8 cellular contexts compared by ENCODE assay signal in genomic region chr7:45917658-45918057, GRCh38. TPM values are rescaled to one million over a fixed set of nuclear protein-coding genes. Genes with fewer than 3 reads are reported as not detected.
DNase-seq lines count a peak whose midpoint lies in the region; ATAC-seq, FAIRE-seq and TF ChIP-seq lines count a peak whose summit lies in the region.

No MANE protein-coding gene starts in this region.

- H3K4me3 ChIP-seq in SJSA1 (no peak overlapping the region), cardiac muscle cell (no peak overlapping the region), psoas muscle (peak overlapping the region; percentile 30), vagina (peak overlapping the region; percentile 28 to 53)

- no peaks in the 10 kb centered on the region for H3K9me3 Mint-ChIP-seq in activated naive CD8-positive, alpha-beta T cell treated with anti-CD3 and anti-CD28 coated beads for 36 hours

- peak; percentile 86 for TF ChIP-seq CTCF in D721Med (IDR thresholded peaks at IDR 0.05; ENCODE audit: insufficient read depth, missing control alignments)
- peak; percentile 95 for TF ChIP-seq CTCF in cardiac muscle cell (IDR thresholded peaks at IDR 0.05; ENCODE audit: low read depth, low read length)
- TF ChIP-seq CTCF in psoas muscle (IDR thresholded peaks at IDR 0.05), result peak; percentile 94
- TF ChIP-seq CTCF in vagina (IDR thresholded peaks at IDR 0.05), result peak; percentile 84 to 97 (median 90)

- H3K27ac Mint-ChIP-seq in activated naive CD8-positive, alpha-beta T cell treated with anti-CD3 and anti-CD28 coated beads for 36 hours, result no peak overlapping the region

- peak; percentile 82 for TF ChIP-seq RAD21 in Ishikawa (IDR thresholded peaks at IDR 0.05; ENCODE audit: low read depth)

- no peak for TF ChIP-seq EP300 in Ishikawa (IDR thresholded peaks at IDR 0.05; ENCODE audit: borderline replicate concordance)

- no peak for FAIRE-seq in D721Med (lab: Jason Lieb, UNC)

- H3K4me1 Mint-ChIP-seq in activated naive CD8-positive, alpha-beta T cell treated with anti-CD3 and anti-CD28 coated beads for 36 hours, result peaks cover 21% of the 10 kb centered on the region

- no peak for TF ChIP-seq POLR2A in vagina (IDR thresholded peaks at IDR 0.05)

- WGBS in psoas muscle, 3 donors, result 5 to 9% (median 7%) methylated on average over 15 of the region's 15 CpGs

- no peaks in the 10 kb centered on the region for H3K9me3 ChIP-seq in SJSA1 (replicated peaks)
- no peaks in the 10 kb centered on the region for H3K9me3 ChIP-seq in cardiac muscle cell (ENCODE audit: low read depth)
- no peaks in the 10 kb centered on the region for H3K9me3 ChIP-seq in psoas muscle
- no peaks in the 10 kb centered on the region for H3K9me3 ChIP-seq in vagina

- H3K36me3 Mint-ChIP-seq in activated naive CD8-positive, alpha-beta T cell treated with anti-CD3 and anti-CD28 coated beads for 36 hours, result no peaks in the 10 kb centered on the region

- ATAC-seq in GM19468 (IDR thresholded peaks at IDR 0.05; ENCODE audit: extremely low read depth, unreplicated experiment) (peak; percentile 36), psoas muscle (peak; percentile 60 to 80 (median 76))

- no peak overlapping the region for H3K4me3 Mint-ChIP-seq in activated naive CD8-positive, alpha-beta T cell treated with anti-CD3 and anti-CD28 coated beads for 36 hours

- intact Hi-C loops in psoas muscle (cut with DNase I) (loop anchor here (2.0 to 10.0 kb wide), 4 partner anchors 435 to 1337 kb away; no protein-coding TSS in a partner anchor), vagina (cut with DNase I) (loop anchor here (10.0 kb wide), 1 partner anchor 1267 kb away; no protein-coding TSS in a partner anchor)

- peaks cover 19% of the 10 kb centered on the region for H3K36me3 ChIP-seq in SJSA1
- no peaks in the 10 kb centered on the region for H3K36me3 ChIP-seq in cardiac muscle cell
- no peaks in the 10 kb centered on the region for H3K36me3 ChIP-seq in psoas muscle (ENCODE audit: insufficient read depth in 1 of 2, low read depth in 1 of 2)
- peaks cover 0 to 35% of the 10 kb centered on the region in 2 donors for H3K36me3 ChIP-seq in vagina

- DNase-seq in D721Med (ENCODE audit: insufficient read length, low spot score), result peak; percentile 70
- peak; percentile 77 to 85 for DNase-seq in SJSA1 (ENCODE audit: low read depth in 1 of 2, low spot score in 2 of 2)
- DNase-seq in activated naive CD8-positive, alpha-beta T cell treated with anti-CD3 and anti-CD28 coated beads for 36 hours, result peak; percentile 75
- peak; percentile 80 to 86 for DNase-seq in cardiac muscle cell (ENCODE audit: low read depth in 1 of 2, low spot score in 1 of 2)
- DNase-seq in psoas muscle, result peak; percentile 81 to 88
- no peak for DNase-seq in vagina (ENCODE audit: extremely low spot score in 2 of 2)

- peaks cover 66% of the 10 kb centered on the region for H3K27me3 Mint-ChIP-seq in activated naive CD8-positive, alpha-beta T cell treated with anti-CD3 and anti-CD28 coated beads for 36 hours

- no peaks in the 10 kb centered on the region; the same call in 1 of the 2 replicates for H3K27me3 ChIP-seq in SJSA1 (replicated peaks)
- peaks cover 54% of the 10 kb centered on the region for H3K27me3 ChIP-seq in cardiac muscle cell
- H3K27me3 ChIP-seq in psoas muscle (ENCODE audit: insufficient read depth in 3 of 3, low read length in 2 of 3), result peaks cover 0 to 49% (median 16%) of the 10 kb centered on the region in 3 donors
- H3K27me3 ChIP-seq in vagina, result no peaks in the 10 kb centered on the region

- no peak overlapping the region for H3K27ac ChIP-seq in SJSA1
- no peak overlapping the region for H3K27ac ChIP-seq in cardiac muscle cell
- H3K27ac ChIP-seq in psoas muscle, result no peak overlapping the region
- H3K27ac ChIP-seq in vagina, result peak overlapping the region; percentile 49

- H3K4me1 ChIP-seq in SJSA1 (replicated peaks), result peaks cover 48% of the 10 kb centered on the region
- H3K4me1 ChIP-seq in cardiac muscle cell (ENCODE audit: low read depth), result peaks cover 5% of the 10 kb centered on the region
- peaks cover 16% of the 10 kb centered on the region for H3K4me1 ChIP-seq in psoas muscle
- peaks cover 58% of the 10 kb centered on the region for H3K4me1 ChIP-seq in vagina

TF ChIP-seq in Ishikawa, 13 proteins besides CTCF, POLR2A, EP300 and RAD21:
- TF ChIP-seq YY1 (IDR thresholded peaks at IDR 0.05; ENCODE audit: low read depth) (no peak), ZBTB7A (IDR thresholded peaks at IDR 0.05; ENCODE audit: low read depth) (no peak), CEBPB (IDR thresholded peaks at IDR 0.05) (no peak), MAX (IDR thresholded peaks at IDR 0.05) (no peak), CREB1 (IDR thresholded peaks at IDR 0.05; ENCODE audit: low read depth) (no peak), USF1 (IDR thresholded peaks at IDR 0.05) (no peak)

RNA-seq across cellular contexts. Expression of gene IGFBP3, which starts 3.4 kb away (rescaled TPM):
- total RNA-seq in SJSA1 (2014; rRNA removed; shearing (Covaris generic)), result 101 and 118 TPM in 2 replicates
- total RNA-seq in activated naive CD8-positive, alpha-beta T cell treated with anti-CD3 and anti-CD28 coated beads for 36 hours, result under 1 TPM; 0.33 to 0.50 TPM
- 19.1 and 32.8 TPM in 2 replicates for total RNA-seq in cardiac muscle cell
- 10.9 and 12.2 TPM in 2 replicates for polyA plus RNA-seq in cardiac muscle cell
- 10 to 100 TPM; 13.9 to 62.6 (median 38.7) TPM for total RNA-seq in psoas muscle
- polyA plus RNA-seq in psoas muscle, result 100 to 1,000 TPM in 1 of 3 donors, 10 to 100 TPM in 2; 19.8 to 114 (median 26.4) TPM
- total RNA-seq in vagina, result 197 TPM

RNA-seq across cellular contexts. Expression of gene IGFBP1, which starts 29.4 kb away (rescaled TPM):
- total RNA-seq in SJSA1 (2014; rRNA removed; shearing (Covaris generic)), result not detected in 2 replicates
- not detected for total RNA-seq in activated naive CD8-positive, alpha-beta T cell treated with anti-CD3 and anti-CD28 coated beads for 36 hours
- total RNA-seq in cardiac muscle cell (0.18 TPM in 1 of 2 replicates, not detected in the other), psoas muscle (not detected), vagina (1.7 TPM)
- polyA plus RNA-seq in cardiac muscle cell (not detected in 2 replicates), psoas muscle (not detected)

RNA-seq across cellular contexts. Expression of gene CCDC201, which starts 44.8 kb away (rescaled TPM):
- total RNA-seq in SJSA1 (2014; rRNA removed; shearing (Covaris generic)), result not detected in 2 replicates
- not detected for total RNA-seq in activated naive CD8-positive, alpha-beta T cell treated with anti-CD3 and anti-CD28 coated beads for 36 hours
- total RNA-seq in cardiac muscle cell (not detected in 2 replicates), psoas muscle (not detected), vagina (not detected)
- polyA plus RNA-seq in cardiac muscle cell (not detected in 2 replicates), psoas muscle (not detected)

Comparison
In these comparisons a context has a peak if more than half of its experiments do, and no peak if none do; other contexts are left out.
1. DNase-seq: peak in D721Med (single experiment), SJSA1 (2 of 2), activated naive CD8-positive, alpha-beta T cell treated with anti-CD3 and anti-CD28 coated beads for 36 hours (single experiment), cardiac muscle cell (2 of 2) and psoas muscle (2 of 2); none in vagina (0 of 2).
2. H3K4me3 ChIP-seq: peak in psoas muscle (single experiment) and vagina (2 of 2); none in SJSA1 (single experiment) and cardiac muscle cell (single experiment).
3. RNA of gene IGFBP3, which starts 3.4 kb away (total RNA-seq): 197 TPM in vagina (single experiment), 101 to 118 TPM in SJSA1, 13.9 to 62.6 TPM in psoas muscle and 19.1 to 32.8 TPM in cardiac muscle cell; 0.33 to 0.50 TPM in activated naive CD8-positive, alpha-beta T cell treated with anti-CD3 and anti-CD28 coated beads for 36 hours; every median in the first group is over 4 times any median in the second.
4. Peak in every context shown above with its lines, with median percentiles within 50 percentile points of each other: CTCF ChIP-seq.